In genomic region chr6:163878656-163879055, GRCh38 we compare ENCODE assay signal across 7 cellular contexts.
"Had no signal": no experiment of that assay in that cellular context is flagged by ENCODE, and none has a peak within 500 bp of the region (broad histone marks: within the 10 kb centered on the region; RNA-seq: fewer than 3 reads in every experiment).

No MANE protein-coding gene starts in this region.

- H3K4me3 Mint-ChIP-seq: GM23338, H9, HFFc6, IgD-negative memory B cell had no signal

- DNase-seq: H9, HCEC 1CT, HFFc6 had no signal

- H3K4me3 ChIP-seq: GM23338 had no signal

- ATAC-seq: GM23338, HepG2 had no signal

- H3K27ac Mint-ChIP-seq: GM23338, H9, HFFc6, IgD-negative memory B cell had no signal

- H3K4me1 Mint-ChIP-seq: GM23338, H9 had no signal

- H3K27ac ChIP-seq: HL-60 had no signal

- H3K9me3 Mint-ChIP-seq: GM23338, H9, IgD-negative memory B cell had no signal
